ENCODE assay signal across 1 cellular context in genomic region chr11:97854357-97854756, GRCh38.
TF ChIP-seq lines count a peak whose summit lies in the region.

No MANE protein-coding gene starts in this region.

TF ChIP-seq in HepG2, 621 proteins besides CTCF, POLR2A, EP300 and RAD21 (continued from another document):
- TF ChIP-seq NFAT5 (CRISPR knock-in tag; IDR thresholded peaks at IDR 0.05) (no peak), ZFP36L2 (CRISPR knock-in tag; IDR thresholded peaks at IDR 0.05) (no peak)
